Comparison of ENCODE assay signal across 9 cellular contexts in genomic region chr20:62874745-62875344, GRCh38. TPM values are rescaled to one million over a fixed set of nuclear protein-coding genes. Genes with fewer than 3 reads are reported as not detected.
A peak's percentile ranks its signal among the peaks of the same experiment; 100 is the strongest.
DNase-seq lines count a peak whose midpoint lies in the region; ATAC-seq and TF ChIP-seq lines count a peak whose summit lies in the region.
"Had no signal": no experiment of that assay in that cellular context is flagged by ENCODE, and none has a peak within 500 bp of the region (broad histone marks: within the 10 kb centered on the region; RNA-seq: fewer than 3 reads in every experiment).

No MANE protein-coding gene starts in this region.

- CTCF ChIA-PET in T-cell (lab: Charles Lee) = interaction anchor here in 1 of 2 donors (0.8 kb wide), 1 partner anchor 97 kb away, joined by 7 read pairs; no protein-coding TSS in a partner anchor

- TF ChIP-seq RAD21 in Ishikawa (IDR thresholded peaks at IDR 0.05; ENCODE audit: low read depth) = no peak

- POLR2A ChIA-PET in T-cell (lab: Charles Lee) = no interaction called here

- ATAC-seq in T-cell (replicated peaks in 1 of 4) (no peak), GM19035 (IDR thresholded peaks at IDR 0.05; ENCODE audit: unreplicated experiment) (no peak)

- H3K27ac Mint-ChIP-seq in osteocyte (ENCODE audit: unreplicated experiment) (peak overlapping the region; percentile 75), T-cell (no peak overlapping the region)

- TF ChIP-seq CTCF in osteocyte (IDR thresholded peaks at IDR 0.05) = no peak

- H3K9me3 ChIP-seq in adipocyte (ENCODE audit: control insufficient read depth, low read length) = no peaks in the 10 kb centered on the region

- H3K9me3 Mint-ChIP-seq in osteocyte (ENCODE audit: unreplicated experiment) (no peaks in the 10 kb centered on the region), T-cell (no peaks in the 10 kb centered on the region)

- H3K36me3 Mint-ChIP-seq in osteocyte (ENCODE audit: unreplicated experiment) = no peaks in the 10 kb centered on the region
- H3K36me3 Mint-ChIP-seq in T-cell = no peaks in the 10 kb centered on the region

- DNase-seq in NCI-H2196 (lab: John Stamatoyannopoulos, UW; ENCODE audit: unreplicated experiment) = peak; percentile 33
- DNase-seq in NCI-H2196 treated with DMSO at 0.1 percent for 48 hours (lab: John Stamatoyannopoulos, UW; ENCODE audit: unreplicated experiment) = no peak
- peak; percentile 28 for DNase-seq in adipocyte (ENCODE audit: low read depth)
- no peak for DNase-seq in osteocyte (ENCODE audit: extremely low spot score, unreplicated experiment)
- DNase-seq in medulla oblongata (ENCODE audit: extremely low spot score) = no peak
- DNase-seq in T-cell = no peak
- DNase-seq: MM.1S had no signal

- H3K4me3 Mint-ChIP-seq in osteocyte (ENCODE audit: unreplicated experiment) (peak overlapping the region; percentile 46), T-cell (peak overlapping the region in 1 of 3 donors; percentile 66)

- no peak for TF ChIP-seq EP300 in Ishikawa (IDR thresholded peaks at IDR 0.05; ENCODE audit: borderline replicate concordance)

- no peak overlapping the region for H3K4me3 ChIP-seq in adipocyte (ENCODE audit: low read length)

- H3K9ac ChIP-seq in adipocyte (ENCODE audit: low read length) = no peak overlapping the region

- H3K4me1 ChIP-seq in adipocyte (ENCODE audit: control insufficient read depth, insufficient read depth, low read length) = peaks cover 27% of the 10 kb centered on the region

- no peaks in the 10 kb centered on the region for H3K27me3 ChIP-seq in adipocyte (replicated peaks; ENCODE audit: control insufficient read depth, insufficient read depth, low read length)

- H3K27me3 Mint-ChIP-seq in osteocyte (ENCODE audit: unreplicated experiment) = no peaks in the 10 kb centered on the region
- H3K27me3 Mint-ChIP-seq in T-cell = no peaks in the 10 kb centered on the region

- H3K4me1 Mint-ChIP-seq in osteocyte (ENCODE audit: unreplicated experiment) (peaks cover 24% of the 10 kb centered on the region), T-cell (peaks cover 16 to 30% (median 28%) of the 10 kb centered on the region in 3 donors)

- no peaks in the 10 kb centered on the region for H3K36me3 ChIP-seq in adipocyte (ENCODE audit: control insufficient read depth, insufficient read depth, low read length, severe bottlenecking)

TF ChIP-seq in Ishikawa, 13 proteins besides CTCF, POLR2A, EP300 and RAD21:
- TF ChIP-seq YY1 (IDR thresholded peaks at IDR 0.05; ENCODE audit: low read depth) (no peak), ZBTB7A (IDR thresholded peaks at IDR 0.05; ENCODE audit: low read depth) (no peak), MAX (IDR thresholded peaks at IDR 0.05) (no peak), CEBPB (IDR thresholded peaks at IDR 0.05) (0 out of 2 replicates have a peak, but pooled peaks have one; percentile 44)

RNA-seq across cellular contexts. Expression of gene TCFL5, which starts 13.2 kb away (rescaled TPM):
- total RNA-seq in osteocyte (12.2 and 12.8 TPM in 2 replicates), T-cell (10 to 100 TPM in 2 of 5 donors, 1 to 10 TPM in 3; 5.0 to 12.7 (median 8.5) TPM)

RNA-seq across cellular contexts. Expression of gene DIDO1, which starts 51.5 kb away (rescaled TPM):
- total RNA-seq in osteocyte = 53.6 and 54.7 TPM in 2 replicates
- 100 to 1,000 TPM in 3 of 5 donors, 10 to 100 TPM in 2; 70.5 to 116 (median 113) TPM for total RNA-seq in T-cell

RNA-seq across cellular contexts. Expression of gene COL9A3, which starts 58.0 kb away (rescaled TPM):
- total RNA-seq in osteocyte = 1.7 and 1.8 TPM in 2 replicates
- 1 to 10 TPM in 1 of 5 donors, under 1 TPM in 3, not detected in 1; 0.51 to 2.1 (median 0.75) TPM for total RNA-seq in T-cell

Comparison
In these comparisons a context has a peak if more than half of its experiments do, and no peak if none do; other contexts are left out.
1. DNase-seq: peak in NCI-H2196 (single experiment) and adipocyte (single experiment); none in NCI-H2196 treated with DMSO at 0.1 percent for 48 hours (single experiment), osteocyte (single experiment), medulla oblongata (single experiment) and T-cell (0 of 34).